12 cellular contexts compared by ENCODE assay signal in the genomic region with DNA sequence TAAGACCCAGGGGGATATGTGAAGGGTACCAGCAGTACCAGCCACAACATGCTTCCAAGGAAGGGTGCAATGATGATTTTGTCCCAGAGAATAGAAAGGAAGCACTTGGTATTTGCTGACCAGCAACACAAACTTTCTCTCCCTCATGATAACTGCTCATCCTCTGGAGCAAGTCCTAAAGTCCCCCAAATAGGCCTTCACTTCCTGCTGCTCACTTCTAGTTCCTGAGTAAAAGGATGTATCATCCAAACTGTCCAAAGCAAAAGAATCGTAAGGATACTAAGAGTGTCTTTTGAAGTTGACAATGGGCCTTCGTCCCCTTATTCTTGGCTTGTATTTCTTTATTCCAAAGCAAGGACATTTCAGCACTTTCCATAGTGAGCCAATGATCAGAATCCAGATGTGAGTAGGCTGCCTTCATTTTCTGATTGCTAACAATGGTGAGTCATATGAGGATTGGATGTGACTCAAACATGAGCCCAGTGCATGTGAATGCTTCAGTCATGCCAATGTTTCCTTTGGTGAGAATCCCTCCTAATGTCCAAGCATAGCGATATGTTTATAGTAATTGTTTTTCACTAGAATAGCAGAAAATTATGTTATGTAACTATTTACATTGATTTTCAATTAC.
DNase-seq lines count a peak whose midpoint lies in the region; ATAC-seq, FAIRE-seq and TF ChIP-seq lines count a peak whose summit lies in the region.
"Had no signal": no experiment of that assay in that cellular context is flagged by ENCODE, and none has a peak within 500 bp of the region (broad histone marks: within the 10 kb centered on the region; RNA-seq: fewer than 3 reads in every experiment).

No MANE protein-coding gene starts in this region.

- H3K4me3 ChIP-seq in right atrium auricular region (no peak overlapping the region), bronchial epithelial cell (ENCODE audit: low read depth, low read length) (no peak overlapping the region), kidney epithelial cell (ENCODE audit: low read depth, low read length) (no peak overlapping the region), aorta (ENCODE audit: low read length in 2 of 2) (no peak overlapping the region)

- DNase-seq in Right ventricle myocardium inferior (ENCODE audit: missing footprints) (no peak), right atrium auricular region (ENCODE audit: low spot score) (no peak), bronchial epithelial cell (ENCODE audit: low read depth) (peak; percentile 86), kidney epithelial cell (ENCODE audit: low read depth) (peak; percentile 52), aorta (no peak), NCI-H82 (lab: John Stamatoyannopoulos, UW) (no peak)
- DNase-seq: activated CD4-positive, alpha-beta T cell treated with anti-CD3 and anti-CD28 coated beads, Interleukin-2, amount 10 ng/mL, durations not matched to agents 24 days and 14 days; BE2C; endodermal cell; NCI-H446 had no signal

- no peaks in the 10 kb centered on the region for H3K27me3 ChIP-seq in right atrium auricular region
- H3K27me3 ChIP-seq in bronchial epithelial cell (ENCODE audit: control insufficient read depth, insufficient read depth, low read length): peaks cover 2% of the 10 kb centered on the region
- no peaks in the 10 kb centered on the region for H3K27me3 ChIP-seq in kidney epithelial cell (ENCODE audit: control insufficient read depth, insufficient read depth, low read length)
- no peaks in the 10 kb centered on the region for H3K27me3 ChIP-seq in aorta (ENCODE audit: control insufficient read depth in 1 of 2, insufficient read depth in 2 of 2, low read length in 1 of 2)
- H3K27me3 ChIP-seq: BE2C had no signal

- no peaks in the 10 kb centered on the region for H3K4me1 ChIP-seq in right atrium auricular region
- peaks cover 8 to 10% of the 10 kb centered on the region in 2 donors for H3K4me1 ChIP-seq in aorta (ENCODE audit: control insufficient read depth in 1 of 2, insufficient read depth in 2 of 2, low read length in 2 of 2)
- H3K4me1 ChIP-seq: BE2C had no signal

- ATAC-seq in Right ventricle myocardium inferior (peak; percentile 73), aorta (ENCODE audit: low FRiP score) (peak; percentile 83), HG03280 (IDR thresholded peaks at IDR 0.05; ENCODE audit: unreplicated experiment) (no peak), HG02798 (IDR thresholded peaks at IDR 0.05; ENCODE audit: poor library complexity, unreplicated experiment) (no peak)

- no peaks in the 10 kb centered on the region for H3K9me3 ChIP-seq in right atrium auricular region
- no peaks in the 10 kb centered on the region for H3K9me3 ChIP-seq in aorta (ENCODE audit: control insufficient read depth, low read length)
- H3K9me3 ChIP-seq: BE2C had no signal

- intact Hi-C loops in Right ventricle myocardium inferior (cut with DNase I) (no loop called here), aorta (cut with DNase I) (loop anchor here in 1 of 2 donors (10.0 kb wide), 1 partner anchor 233 kb away; no protein-coding TSS in a partner anchor)

- WGBS in aorta, 2 donors: 4 to 12% methylated on average over 3 of the region's 3 CpGs

- peak; percentile 18 for FAIRE-seq in bronchial epithelial cell (lab: Jason Lieb, UNC)

- TF ChIP-seq CTCF in right atrium auricular region (IDR thresholded peaks at IDR 0.05) (no peak), bronchial epithelial cell (IDR thresholded peaks at IDR 0.05; ENCODE audit: insufficient read depth, low read length, severe bottlenecking) (no peak), kidney epithelial cell (IDR thresholded peaks at IDR 0.05; ENCODE audit: insufficient read depth, low read length, poor library complexity, severe bottlenecking) (no peak)

- no peak overlapping the region for H3K27ac ChIP-seq in right atrium auricular region
- H3K27ac ChIP-seq in aorta (ENCODE audit: low read depth in 1 of 2, low read length in 2 of 2): no peak overlapping the region

- H3K36me3 ChIP-seq in right atrium auricular region: no peaks in the 10 kb centered on the region
- H3K36me3 ChIP-seq in bronchial epithelial cell (ENCODE audit: control insufficient read depth, insufficient read depth, low read length): no peaks in the 10 kb centered on the region
- H3K36me3 ChIP-seq in kidney epithelial cell (ENCODE audit: control insufficient read depth, insufficient read depth, low read length): no peaks in the 10 kb centered on the region
- H3K36me3 ChIP-seq in aorta (ENCODE audit: control insufficient read depth in 1 of 2, insufficient read depth in 2 of 2, low read length in 1 of 2): no peaks in the 10 kb centered on the region
- H3K36me3 ChIP-seq: BE2C had no signal

Comparison
In these comparisons a context has a peak if more than half of its experiments do, and no peak if none do; other contexts are left out.
1. ATAC-seq: peak in Right ventricle myocardium inferior (single experiment) and aorta (single experiment); none in HG03280 (single experiment) and HG02798 (single experiment).
2. DNase-seq: peak in bronchial epithelial cell (single experiment) and kidney epithelial cell (single experiment); none in Right ventricle myocardium inferior (single experiment), right atrium auricular region (single experiment), aorta (0 of 2) and NCI-H82 (single experiment).